16 cellular contexts compared by ENCODE assay signal in the genomic region with DNA sequence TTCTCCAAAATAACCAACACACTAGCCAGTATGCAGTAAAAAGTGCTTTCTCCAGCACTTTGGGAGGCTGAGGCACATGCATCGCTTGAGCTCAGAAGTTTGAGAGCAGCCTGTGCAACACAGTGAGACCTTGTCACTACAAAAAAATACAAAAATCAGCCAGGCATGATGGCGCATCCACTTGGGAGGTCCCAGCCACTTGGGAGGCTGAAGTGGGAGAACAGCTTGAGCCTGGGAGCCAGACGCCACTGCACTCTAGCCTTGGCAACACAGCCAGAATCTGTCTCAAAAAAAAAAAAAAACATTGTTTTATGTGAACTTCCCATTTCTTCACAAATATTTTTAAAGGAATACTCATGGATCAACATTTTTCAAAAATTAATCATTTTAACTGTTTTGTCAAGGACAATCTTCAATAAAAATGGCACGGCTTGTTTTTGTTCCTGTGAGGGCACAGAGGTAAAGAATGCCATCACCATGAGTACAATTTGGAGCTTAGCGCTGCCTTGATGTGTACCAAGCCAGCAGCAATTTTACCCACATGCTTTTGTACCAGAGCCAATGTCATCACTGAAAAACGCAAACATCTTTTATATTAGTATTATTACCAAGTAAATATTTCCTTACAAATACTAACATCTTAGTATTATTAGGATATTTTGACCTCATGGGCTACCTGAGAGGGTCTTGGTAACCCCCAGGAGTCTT. TPM values are rescaled to one million over a fixed set of nuclear protein-coding genes. Genes with fewer than 3 reads are reported as not detected.
DNase-seq lines count a peak whose midpoint lies in the region; ATAC-seq and TF ChIP-seq lines count a peak whose summit lies in the region.
"Had no signal": no experiment of that assay in that cellular context is flagged by ENCODE, and none has a peak within 500 bp of the region (broad histone marks: within the 10 kb centered on the region; RNA-seq: fewer than 3 reads in every experiment).

No MANE protein-coding gene starts in this region.

- H3K27ac ChIP-seq in ACC112 (ENCODE audit: low read depth, low read length) (peak overlapping the region; percentile 57), HEK293 (ENCODE audit: extremely low read depth, low read depth, low read length) (no peak overlapping the region)
- H3K27ac ChIP-seq: right atrium auricular region had no signal

- H3K79me2 ChIP-seq in ACC112 (ENCODE audit: control insufficient read depth, insufficient read depth, low read length, unreplicated experiment), result peaks cover 80% of the 10 kb centered on the region

- POLR2A ChIA-PET in HEK293 (lab: Yijun Ruan, JAX), result interaction anchor here (0.7 kb wide), 1 partner anchor 1314 kb away, joined by 4 read pairs; no protein-coding TSS in a partner anchor

- no peak overlapping the region for H2AFZ ChIP-seq in ACC112 (ENCODE audit: low read length, unreplicated experiment)

- no peak overlapping the region for H3K4me3 ChIP-seq in ACC112 (ENCODE audit: low read depth, low read length)
- H3K4me3 ChIP-seq in HEK293 (ENCODE audit: low read depth, low read length), result no peak overlapping the region
- H3K4me3 ChIP-seq: HAP-1, right atrium auricular region had no signal

- H3K9me3 Mint-ChIP-seq in CD14-positive monocyte, result no peaks in the 10 kb centered on the region

- H3K4me1 ChIP-seq in ACC112 (ENCODE audit: control insufficient read depth, insufficient read depth, low read length, unreplicated experiment), result peaks cover 15% of the 10 kb centered on the region
- no peaks in the 10 kb centered on the region for H3K4me1 ChIP-seq in HEK293 (ENCODE audit: control insufficient read depth, insufficient read depth, low read length)
- H3K4me1 ChIP-seq: HAP-1 had no signal

- no peak for TF ChIP-seq CTCF in HEK293 (tag by site-specific recombination; IDR thresholded peaks at IDR 0.05)
- TF ChIP-seq CTCF in CD14-positive monocyte (IDR thresholded peaks at IDR 0.05), result no peak

- H3K36me3 ChIP-seq in ACC112 (ENCODE audit: insufficient read depth, low read length) (peaks cover 21% of the 10 kb centered on the region), HEK293 (ENCODE audit: control insufficient read depth in 2 of 2, insufficient read depth in 1 of 2, low read length in 2 of 2) (peaks cover 28 to 46% of the 10 kb centered on the region in 2 experiments; a peak in 2 of 3 replicates)

- H3K27ac Mint-ChIP-seq in CD14-positive monocyte, result peak overlapping the region in 3 of 7 donors; percentile 25 to 63 (median 46)

- CTCF ChIA-PET in HEK293 (lab: Yijun Ruan, JAX), result interaction anchor here (0.6 kb wide), 2 partner anchors 15 to 277 kb away, joined by 3 read pairs; no protein-coding TSS in a partner anchor

- peaks cover 1% of the 10 kb centered on the region for H3K4me1 Mint-ChIP-seq in CD14-positive monocyte

- no peaks in the 10 kb centered on the region for H3K9me3 ChIP-seq in HEK293 (ENCODE audit: control insufficient read depth, insufficient read depth, low read depth, low read length)
- H3K9me3 ChIP-seq: HAP-1, right atrium auricular region had no signal

- no peak overlapping the region for H3K4me3 Mint-ChIP-seq in CD14-positive monocyte

- ATAC-seq in GM18498 (IDR thresholded peaks at IDR 0.05; ENCODE audit: unreplicated experiment), result no peak
- ATAC-seq: activated CD4-positive, CD25-positive, alpha-beta regulatory T cell treated with anti-CD3 and anti-CD28 coated beads, Interleukin-2, amount 50 U/mL, for 24 hours had no signal

- DNase-seq in NCI-H446 (lab: John Stamatoyannopoulos, UW), result peak; percentile 80 to 82
- DNase-seq in left kidney (ENCODE audit: low read depth, low spot score), result peak; percentile 52
- DNase-seq in AML-193 (lab: John Stamatoyannopoulos, UW), result no peak
- no peak for DNase-seq in CD14-positive monocyte (ENCODE audit: low spot score)
- DNase-seq in effector CD4-positive, alpha-beta T cell, result no peak
- DNase-seq: activated gamma-delta T cell, cortex of kidney, mammary epithelial cell, NCI-H2107, T-helper 2 cell had no signal

- H3K36me3 Mint-ChIP-seq in CD14-positive monocyte, result peaks cover 46 to 85% of the 10 kb centered on the region in 2 donors

- intact Hi-C loops in CD14-positive monocyte (cut with micrococcal nuclease), result no loop called here

- no peaks in the 10 kb centered on the region for H3K27me3 ChIP-seq in ACC112 (ENCODE audit: insufficient read depth, low read length)
- H3K27me3 ChIP-seq: right atrium auricular region had no signal

- no peaks in the 10 kb centered on the region for H3K27me3 Mint-ChIP-seq in CD14-positive monocyte (ENCODE audit: low read depth in 3 of 3)

TF ChIP-seq in HEK293, 187 proteins besides CTCF, POLR2A, EP300 and RAD21:
- TF ChIP-seq ZNF266 (tag by site-specific recombination; IDR thresholded peaks at IDR 0.05; ENCODE audit: low read depth), result no peak
- no peak for TF ChIP-seq ZNF155 (tag by site-specific recombination; IDR thresholded peaks at IDR 0.05)
- peak; percentile 74 for TF ChIP-seq GLIS1 (tag by site-specific recombination; IDR thresholded peaks at IDR 0.05)
- TF ChIP-seq ZNF544 (tag by site-specific recombination; IDR thresholded peaks at IDR 0.05), result no peak

RNA-seq across cellular contexts. Expression of gene RAB1A, which starts 26.7 kb away (rescaled TPM):
- polyA plus RNA-seq in CD14-positive monocyte, result 100 to 1,000 TPM; 110 to 124 TPM

RNA-seq across cellular contexts. Expression of gene CEP68, which starts 47.0 kb away (rescaled TPM):
- 1 to 10 TPM; 2.5 to 2.8 TPM for polyA plus RNA-seq in CD14-positive monocyte

Comparison
In these comparisons a context has a peak if more than half of its experiments do, and no peak if none do; other contexts are left out.
1. DNase-seq: peak in NCI-H446 (2 of 2) and left kidney (single experiment); none in AML-193 (0 of 2), CD14-positive monocyte (single experiment) and effector CD4-positive, alpha-beta T cell (single experiment).